1 cellular context compared by ENCODE assay signal in genomic region chr6:142088858-142089216, GRCh38.
TF ChIP-seq lines count a peak whose summit lies in the region.

No MANE protein-coding gene starts in this region.

TF ChIP-seq in SK-N-SH, 30 proteins besides CTCF, POLR2A, EP300 and RAD21:
- TF ChIP-seq ELF1 (IDR thresholded peaks at IDR 0.05) (0 out of 2 replicates have a peak, but pooled peaks have one; percentile 10), NFIC (IDR thresholded peaks at IDR 0.05; ENCODE audit: borderline replicate concordance) (no peak), REST (IDR thresholded peaks at IDR 0.05; ENCODE audit: low read depth, low read length) (peak; percentile 99), USF2 (IDR thresholded peaks at IDR 0.05; ENCODE audit: borderline replicate concordance, low read depth, low read length) (no peak), SMC3 (IDR thresholded peaks at IDR 0.05; ENCODE audit: low read depth, low read length) (no peak), FOSL2 (IDR thresholded peaks at IDR 0.05; ENCODE audit: borderline replicate concordance, low read depth) (no peak), YY1 (IDR thresholded peaks at IDR 0.05; ENCODE audit: low read depth) (no peak), RXRA (IDR thresholded peaks at IDR 0.05; ENCODE audit: borderline replicate concordance, low read depth) (no peak), MXI1 (IDR thresholded peaks at IDR 0.05; ENCODE audit: low read depth, low read length) (no peak), SIN3A (IDR thresholded peaks at IDR 0.05; ENCODE audit: borderline replicate concordance, low read depth, low read length) (peak; percentile 69; the same call in 1 of the 2 replicates), PBX3 (IDR thresholded peaks at IDR 0.05) (no peak)
TF ChIP-seq in SK-N-SH: peak in this region for 3.
